ENCODE assay signal across 17 cellular contexts in the genomic region with DNA sequence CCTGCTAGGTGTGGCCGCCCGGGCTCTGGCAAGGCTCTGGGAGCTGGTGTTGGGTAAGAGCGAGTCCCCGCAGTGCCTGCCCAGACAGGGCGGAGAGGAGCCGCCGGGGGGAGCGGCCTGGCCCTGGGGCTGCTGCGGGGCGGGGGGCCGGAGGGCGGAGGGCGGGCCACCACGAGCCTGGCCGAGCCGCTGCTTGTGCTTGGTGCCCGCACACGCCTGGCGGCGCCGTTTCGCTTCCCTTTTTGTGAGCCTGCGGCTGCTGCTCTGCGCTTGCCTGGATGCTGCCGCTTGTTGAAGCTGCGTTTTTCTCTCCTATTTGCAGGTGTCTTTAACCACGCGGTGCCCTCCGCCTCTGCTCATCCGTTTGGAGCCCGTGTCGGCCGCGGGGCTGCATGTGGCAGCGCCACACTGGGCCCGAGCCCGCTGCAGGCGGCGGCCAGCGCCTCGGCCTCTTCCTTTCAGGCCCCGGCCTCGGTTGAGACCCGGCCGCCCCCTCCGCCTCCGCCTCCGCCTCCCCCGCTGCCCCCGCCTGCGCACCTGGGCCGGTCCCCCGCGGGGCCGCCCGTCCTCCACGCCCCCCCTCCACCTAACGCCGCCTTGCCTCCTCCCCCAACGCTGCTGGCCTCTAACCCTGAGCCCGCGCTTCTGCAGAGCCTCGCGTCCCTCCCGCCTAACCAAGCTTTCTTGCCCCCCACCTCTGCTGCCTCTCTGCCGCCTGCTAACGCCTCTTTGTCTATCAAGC. TPM values are rescaled to one million over a fixed set of nuclear protein-coding genes. Genes with fewer than 3 reads are reported as not detected.
DNase-seq lines count a peak whose midpoint lies in the region; ATAC-seq and TF ChIP-seq lines count a peak whose summit lies in the region.
"Had no signal": no experiment of that assay in that cellular context is flagged by ENCODE, and none has a peak within 500 bp of the region (broad histone marks: within the 10 kb centered on the region; RNA-seq: fewer than 3 reads in every experiment).

No MANE protein-coding gene starts in this region.

- intact Hi-C loops in CD14-positive monocyte (cut with micrococcal nuclease) = no loop called here

- ATAC-seq in GM19438 (IDR thresholded peaks at IDR 0.05; ENCODE audit: low read depth, unreplicated experiment) = peak; percentile 43
- ATAC-seq: A549 had no signal

- no peak for TF ChIP-seq CTCF in CD14-positive monocyte (IDR thresholded peaks at IDR 0.05)

- H3K27ac Mint-ChIP-seq in CD14-positive monocyte = peak overlapping the region in 1 of 7 donors; percentile 18

- H3K36me3 Mint-ChIP-seq in CD14-positive monocyte = peaks cover 53 to 80% of the 10 kb centered on the region in 2 donors

- no peak overlapping the region for H3K4me3 Mint-ChIP-seq in CD14-positive monocyte

- H3K9me3 Mint-ChIP-seq in CD14-positive monocyte = peaks cover 0 to 3% (median 0%) of the 10 kb centered on the region in 7 donors

- H3K27me3 Mint-ChIP-seq in CD14-positive monocyte (ENCODE audit: low read depth in 3 of 3) = no peaks in the 10 kb centered on the region

- DNase-seq in CD14-positive monocyte (ENCODE audit: low spot score) (peak; percentile 62), NOMO-1 treated with DMSO at 0.1 percent for 48 hours (lab: John Stamatoyannopoulos, UW; ENCODE audit: unreplicated experiment) (peak; percentile 91), germinal center (ENCODE audit: low spot score) (peak; percentile 66), iPS-NIHi7 (ENCODE audit: extremely low spot score) (no peak), NAMALWA (ENCODE audit: low spot score) (no peak), DMS153 (lab: John Stamatoyannopoulos, UW) (no peak), kidney tubule cell (ENCODE audit: low spot score) (no peak)
- DNase-seq: activated CD8-positive, alpha-beta memory T cell treated with anti-CD3 and anti-CD28 coated beads for 24 hours; activated gamma-delta T cell; Caco-2; mammary epithelial cell; NCI-H1930; NCI-H748 treated with DMSO at 0.1 percent for 48 hours; SIG-M5; small intestine had no signal

- H3K4me1 Mint-ChIP-seq in CD14-positive monocyte = no peaks in the 10 kb centered on the region

RNA-seq across cellular contexts. Expression of gene PLEKHJ1, which starts 8.5 kb away (rescaled TPM):
- 10 to 100 TPM; 62.1 to 69.0 TPM for polyA plus RNA-seq in CD14-positive monocyte

RNA-seq across cellular contexts. Expression of gene SF3A2, which starts 9.0 kb away (rescaled TPM):
- polyA plus RNA-seq in CD14-positive monocyte = 10 to 100 TPM in 1 of 2 donors, 1 to 10 TPM in 1; 8.0 to 11.6 TPM

RNA-seq across cellular contexts. Expression of gene AMH, which starts 21.5 kb away (rescaled TPM):
- polyA plus RNA-seq in CD14-positive monocyte = not detected

RNA-seq across cellular contexts. Expression of gene JSRP1, which starts 28.6 kb away (rescaled TPM):
- polyA plus RNA-seq in CD14-positive monocyte = under 1 TPM; 0.38 to 0.50 TPM
- polyA plus RNA-seq: mammary epithelial cell had no signal

RNA-seq across cellular contexts. Expression of gene PEAK3, which starts 54.4 kb away (rescaled TPM):
- 1 to 10 TPM; 2.9 to 6.3 TPM for polyA plus RNA-seq in CD14-positive monocyte
- polyA plus RNA-seq: A549, mammary epithelial cell had no signal

Comparison
In these comparisons a context has a peak if more than half of its experiments do, and no peak if none do; other contexts are left out.
1. DNase-seq: peak in CD14-positive monocyte (single experiment), NOMO-1 treated with DMSO at 0.1 percent for 48 hours (single experiment) and germinal center (single experiment); none in iPS-NIHi7 (single experiment), NAMALWA (single experiment), DMS153 (single experiment) and kidney tubule cell (single experiment).